Comparison of ENCODE assay signal across 8 cellular contexts in the genomic region with DNA sequence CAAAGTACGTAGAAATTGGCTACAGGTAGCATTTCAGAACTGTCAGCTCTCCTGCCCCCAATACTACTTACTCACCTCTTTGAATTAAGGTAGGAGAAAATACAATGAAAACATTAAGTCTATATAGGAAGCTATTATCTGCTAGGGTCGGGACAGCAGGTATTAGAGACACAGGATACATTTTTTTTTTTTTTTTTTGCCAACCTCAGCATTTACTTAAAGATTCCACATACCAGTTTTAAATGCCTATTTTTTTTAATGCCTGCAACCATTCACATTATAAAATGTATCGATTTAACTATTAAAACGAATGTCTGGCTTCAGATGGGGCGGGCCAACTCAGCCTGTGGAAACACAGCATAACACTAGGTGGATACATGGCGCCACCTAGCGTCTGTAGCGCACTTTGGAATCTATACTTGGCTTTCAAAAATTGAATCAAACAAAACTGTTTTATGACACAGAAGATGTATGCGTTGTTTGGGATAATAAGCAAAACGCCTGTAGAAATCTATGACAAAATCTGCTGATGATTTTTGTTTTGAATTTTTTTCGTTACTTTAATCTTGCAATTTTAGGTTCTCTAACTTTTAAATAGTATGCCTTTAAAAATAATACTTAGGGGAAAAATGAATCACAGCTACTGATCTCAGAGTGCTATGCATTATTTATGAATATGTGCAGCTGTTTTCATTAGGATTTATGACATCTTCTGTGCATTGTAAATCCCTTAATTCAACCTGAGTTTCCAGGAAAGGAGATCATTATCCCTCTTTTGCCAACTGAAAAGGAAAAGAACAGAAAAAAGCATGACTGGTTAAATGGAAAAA.
DNase-seq lines count a peak whose midpoint lies in the region; ATAC-seq and FAIRE-seq lines count a peak whose summit lies in the region.

No MANE protein-coding gene starts in this region.

- ATAC-seq in GM19438 (IDR thresholded peaks at IDR 0.05; ENCODE audit: low read depth, unreplicated experiment) (peak; percentile 86), HG03521 (IDR thresholded peaks at IDR 0.05; ENCODE audit: unreplicated experiment) (peak; percentile 82)

- peak; percentile 69 for DNase-seq in COR-L47 (lab: John Stamatoyannopoulos, UW)
- DNase-seq in NCI-H774 (lab: John Stamatoyannopoulos, UW): peak; percentile 42
- DNase-seq in activated CD8-positive, alpha-beta memory T cell treated with anti-CD3 and anti-CD28 coated beads for 1 hour (ENCODE audit: extremely low read depth in 1 of 2, low read depth in 1 of 2): peak; percentile 34 to 59
- DNase-seq in myocyte (ENCODE audit: low read depth): peak; percentile 79
- DNase-seq in stimulated activated CD8-positive, alpha-beta memory T cell treated with anti-CD3 and anti-CD28 coated beads, Interleukin-7, amount 100 ng/mL, for 24 hours (ENCODE audit: low read depth): peak; percentile 63

- peak; percentile 84 for FAIRE-seq in endometrium (lab: Jason Lieb, UNC)

Comparison
In these comparisons a context has a peak if more than half of its experiments do, and no peak if none do; other contexts are left out.
1. Peak in every context shown above with its lines: DNase-seq and ATAC-seq.